Comparison of ENCODE assay signal across 16 cellular contexts in genomic region chr13:110333837-110334236, GRCh38. TPM values are rescaled to one million over a fixed set of nuclear protein-coding genes. Genes with fewer than 3 reads are reported as not detected.
DNase-seq lines count a peak whose midpoint lies in the region; ATAC-seq and TF ChIP-seq lines count a peak whose summit lies in the region.
"Had no signal": no experiment of that assay in that cellular context is flagged by ENCODE, and none has a peak within 500 bp of the region (broad histone marks: within the 10 kb centered on the region; RNA-seq: fewer than 3 reads in every experiment).

No MANE protein-coding gene starts in this region.

- intact Hi-C loops in ascending aorta (cut with DNase I), result no loop called here
- intact Hi-C loops in esophagus squamous epithelium (cut with DNase I), result no loop called here

- peak overlapping the region; percentile 97 for H3K27ac Mint-ChIP-seq in osteocyte (ENCODE audit: unreplicated experiment)

- 81 to 88% methylated on average over 11 to 12 of the region's 12 CpGs for WGBS in esophagus squamous epithelium, 2 donors

- H3K36me3 Mint-ChIP-seq in osteocyte (ENCODE audit: unreplicated experiment), result peaks cover 51% of the 10 kb centered on the region

- H3K4me1 ChIP-seq in ascending aorta (peaks cover 17 to 72% of the 10 kb centered on the region in 2 donors), esophagus squamous epithelium (peaks cover 0 to 49% (median 22%) of the 10 kb centered on the region in 3 donors), thoracic aorta (ENCODE audit: control insufficient read depth in 1 of 2, low read depth in 2 of 2) (peaks cover 35 to 97% of the 10 kb centered on the region in 2 donors)

- H3K4me3 Mint-ChIP-seq in osteocyte (ENCODE audit: unreplicated experiment), result no peak overlapping the region

- H3K9me3 Mint-ChIP-seq in osteocyte (ENCODE audit: unreplicated experiment), result no peaks in the 10 kb centered on the region

- H3K4me1 Mint-ChIP-seq in osteocyte (ENCODE audit: unreplicated experiment), result peaks cover 96% of the 10 kb centered on the region

- H3K36me3 ChIP-seq in ascending aorta (peaks cover 7 to 12% of the 10 kb centered on the region in 2 donors), esophagus squamous epithelium (no peaks in the 10 kb centered on the region), thoracic aorta (no peaks in the 10 kb centered on the region)

- H3K27me3 Mint-ChIP-seq in osteocyte (ENCODE audit: unreplicated experiment), result no peaks in the 10 kb centered on the region

- H3K9me3 ChIP-seq in ascending aorta (no peaks in the 10 kb centered on the region), esophagus squamous epithelium (no peaks in the 10 kb centered on the region), thoracic aorta (no peaks in the 10 kb centered on the region)

- no peak overlapping the region for H3K4me3 ChIP-seq in ascending aorta
- no peak overlapping the region for H3K4me3 ChIP-seq in esophagus squamous epithelium
- no peak overlapping the region for H3K4me3 ChIP-seq in thoracic aorta

- H3K27ac ChIP-seq in ascending aorta (peak overlapping the region; percentile 95 to 96), esophagus squamous epithelium (peak overlapping the region in 3 of 4 donors; percentile 20 to 50 (median 37)), thoracic aorta (peak overlapping the region; percentile 96)
- H3K27ac ChIP-seq: C4-2B had no signal

- TF ChIP-seq POLR2A in esophagus squamous epithelium (IDR thresholded peaks at IDR 0.05), result no peak

- no peak for TF ChIP-seq CTCF in ascending aorta (IDR thresholded peaks at IDR 0.05)
- TF ChIP-seq CTCF in esophagus squamous epithelium (IDR thresholded peaks at IDR 0.05), result no peak
- no peak for TF ChIP-seq CTCF in osteocyte (IDR thresholded peaks at IDR 0.05)
- TF ChIP-seq CTCF in thoracic aorta (IDR thresholded peaks at IDR 0.05), result no peak

- DNase-seq in ascending aorta (ENCODE audit: low spot score in 2 of 2), result peak in 1 of 2 donors; percentile 62
- no peak for DNase-seq in esophagus squamous epithelium (lab: John Stamatoyannopoulos, UW)
- no peak for DNase-seq in osteocyte (ENCODE audit: extremely low spot score, unreplicated experiment)
- DNase-seq in thoracic aorta (ENCODE audit: low spot score), result no peak
- no peak for DNase-seq in epidermal melanocyte (ENCODE audit: insufficient read length, low spot score)
- no peak for DNase-seq in stimulated activated CD4-positive, alpha-beta T cell treated with anti-CD3 and anti-CD28 coated beads, Interleukin-12 subunit alpha, Interleukin-12 subunit beta, amount 100 ng/mL, for 4 hours
- no peak for DNase-seq in stimulated activated CD4-positive, alpha-beta T cell treated with anti-CD3 and anti-CD28 coated beads, Interleukin-4, amount 100 ng/mL, for 4 hours
- DNase-seq in GM19240 (ENCODE audit: insufficient read length, low spot score), result no peak
- DNase-seq: DND-41, HCEC 1CT, NCI-H1105, NCI-H1694 treated with DMSO at 0.1 percent for 48 hours, NCI-H2107, NCI-H2227 treated with DMSO at 0.1 percent for 48 hours, NCI-H524 had no signal

- H3K27me3 ChIP-seq in ascending aorta (no peaks in the 10 kb centered on the region), esophagus squamous epithelium (no peaks in the 10 kb centered on the region), thoracic aorta (replicated peaks; ENCODE audit: insufficient read depth) (no peaks in the 10 kb centered on the region)

- ATAC-seq in thoracic aorta (ENCODE audit: insufficient number of reproducible peaks, low FRiP score, low read depth), result no peak

RNA-seq across cellular contexts. Expression of gene COL4A2, which starts 26.8 kb away (rescaled TPM):
- total RNA-seq in ascending aorta (1,227 TPM), esophagus squamous epithelium (100 to 1,000 TPM in 1 of 4 donors, 10 to 100 TPM in 3; 11.9 to 102 (median 43.5) TPM), osteocyte (2,001 and 2,067 TPM in 2 replicates), thoracic aorta (1,000 to 10,000 TPM in 1 of 2 donors, 100 to 1,000 TPM in 1; 999 to 1,135 TPM)

RNA-seq across cellular contexts. Expression of gene COL4A1, which starts 26.9 kb away (rescaled TPM):
- total RNA-seq in ascending aorta (756 TPM), esophagus squamous epithelium (10 to 100 TPM in 3 of 4 donors, 1 to 10 TPM in 1; 8.9 to 97.1 (median 40.2) TPM), osteocyte (3,181 and 3,589 TPM in 2 replicates), thoracic aorta (100 to 1,000 TPM; 505 to 852 TPM)

Comparison
In these comparisons a context has a peak if more than half of its experiments do, and no peak if none do; other contexts are left out.
1. H3K27ac ChIP-seq: peak in every context shown above with its lines; median percentile 96 in thoracic aorta; 96 in ascending aorta; 37 in esophagus squamous epithelium.
2. RNA of gene COL4A2, which starts 26.8 kb away (total RNA-seq): 2,001 to 2,067 TPM in osteocyte, 1,227 TPM in ascending aorta (single experiment) and 999 to 1,135 TPM in thoracic aorta; 11.9 to 102 TPM in esophagus squamous epithelium; every median in the first group is over 4 times any median in the second.